Comparison of ENCODE assay signal across 23 cellular contexts in the genomic region with DNA sequence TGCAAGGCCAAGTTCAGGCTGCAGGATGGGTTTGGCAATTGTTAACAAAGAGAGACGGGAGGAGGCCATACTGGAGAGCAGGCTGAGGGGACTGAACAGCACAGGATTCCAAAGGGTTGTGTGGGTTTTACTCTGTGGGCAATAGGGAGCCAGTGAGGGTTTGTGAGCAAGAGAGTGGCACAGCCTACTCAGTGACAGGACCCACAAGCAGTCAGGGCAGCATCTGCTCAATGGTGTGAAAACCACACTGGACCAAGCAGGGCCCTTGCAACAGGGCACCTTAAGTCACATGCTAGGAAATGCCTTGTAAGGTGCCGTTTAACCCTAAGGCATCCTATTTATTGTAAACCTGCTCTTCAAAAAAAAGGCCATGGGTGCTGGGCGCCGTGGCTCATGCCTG. TPM values are rescaled to one million over a fixed set of nuclear protein-coding genes. Genes with fewer than 3 reads are reported as not detected.
DNase-seq lines count a peak whose midpoint lies in the region; ATAC-seq, FAIRE-seq and TF ChIP-seq lines count a peak whose summit lies in the region.
"Had no signal": no experiment of that assay in that cellular context is flagged by ENCODE, and none has a peak within 500 bp of the region (broad histone marks: within the 10 kb centered on the region; RNA-seq: fewer than 3 reads in every experiment).

No MANE protein-coding gene starts in this region.

- no peaks in the 10 kb centered on the region for H3K27me3 Mint-ChIP-seq in activated CD4-positive, alpha-beta T cell treated with anti-CD3 and anti-CD28 coated beads, Interleukin-2, amount 10 ng/mL, durations not matched to agents 7 days and 5 days

- H3K4me1 ChIP-seq in GM12878 (ENCODE audit: control insufficient read depth, insufficient read depth, low read length) = peaks cover 56% of the 10 kb centered on the region
- peaks cover 0 to 6% of the 10 kb centered on the region in 2 experiments for H3K4me1 ChIP-seq in trophoblast cell (ENCODE audit: control insufficient read depth in 1 of 2, insufficient read depth in 2 of 2, low read length in 2 of 2)

- H2AFZ ChIP-seq in GM12878 (ENCODE audit: control insufficient read depth, low read depth, low read length) (no peak overlapping the region; the same call in 1 of the 2 replicates), trophoblast cell (ENCODE audit: insufficient read depth, low read length, poor library complexity) (no peak overlapping the region)

- H2AK5ac ChIP-seq in trophoblast cell (ENCODE audit: low read length) = no peak overlapping the region

- no peaks in the 10 kb centered on the region for H3K27me3 ChIP-seq in GM12878 (replicated peaks in 1 of 2; ENCODE audit: control insufficient read depth in 2 of 2, insufficient read depth in 2 of 2, low read length in 1 of 2)
- no peaks in the 10 kb centered on the region for H3K27me3 ChIP-seq in trophoblast cell (ENCODE audit: insufficient read depth, low read length)
- H3K27me3 ChIP-seq: sigmoid colon, transverse colon had no signal

- no peak overlapping the region for H4K91ac ChIP-seq in trophoblast cell (ENCODE audit: low read depth, low read length)

- no peak for TF ChIP-seq RAD21 in GM12878 (IDR thresholded peaks at IDR 0.05; ENCODE audit: insufficient read depth, low read depth, low read length)

- H3K4me2 ChIP-seq in GM12878 (ENCODE audit: control insufficient read depth, insufficient read depth) = peak overlapping the region; percentile 43
- no peak overlapping the region for H3K4me2 ChIP-seq in trophoblast cell (ENCODE audit: low read length)
- H3K4me2 ChIP-seq: A549 had no signal

- RAD21 ChIA-PET in GM12878 (lab: Charles Lee; ENCODE audit: unreplicated experiment) = interaction anchor here (0.5 to 6.5 kb wide), 3 partner anchors 14 to 168 kb away, joined by 3 to 49 read pairs (median 20); a partner anchor contains a TSS

- H3K18ac ChIP-seq in trophoblast cell (ENCODE audit: low read length) = no peak overlapping the region

- WGBS in GM12878 (ENCODE audit: insufficient coverage, insufficient replicate concordance, low lambda C conversion rate, missing lambda C conversion rate) = 39% methylated on average over 4 of the region's 4 CpGs
- WGBS in trophoblast cell (ENCODE audit: extremely low coverage, insufficient coverage, insufficient read length) = no CpG with 5 or more reads among the region's 4 CpGs

- H3K4ac ChIP-seq in trophoblast cell (ENCODE audit: low read depth, low read length) = no peak overlapping the region

- CTCF ChIA-PET in activated CD4-positive, alpha-beta T cell treated with anti-CD3 and anti-CD28 coated beads, Interleukin-2, amount 10 ng/mL, durations not matched to agents 7 days and 5 days (lab: Charles Lee) = interaction anchor here (0.7 kb wide), 1 partner anchor 67 kb away, joined by 4 read pairs; no protein-coding TSS in a partner anchor
- CTCF ChIA-PET in GM12878 (lab: Yijun Ruan, JAX) = interaction anchor here (0.8 to 6.0 kb wide), 6 partner anchors 12 to 52 kb away, joined by 3 to 36 read pairs (median 6); a partner anchor contains a TSS

- no peak for DNase-seq in activated CD4-positive, alpha-beta T cell treated with anti-CD3 and anti-CD28 coated beads, Interleukin-2, amount 10 ng/mL, durations not matched to agents 7 days and 5 days
- DNase-seq in activated CD4-positive, alpha-beta T cell treated with anti-CD3 and anti-CD28 coated beads for 1 hour = no peak
- DNase-seq in GM12878 (ENCODE audit: low read depth, low spot score) (no peak), trophoblast cell (peak; percentile 26 to 34), NCI-H2081 treated with DMSO at 0.1 percent for 48 hours (lab: John Stamatoyannopoulos, UW) (no peak)
- DNase-seq in stimulated activated CD4-positive, alpha-beta T cell treated with anti-CD3 and anti-CD28 coated beads, Interleukin-2, amount 100 ng/mL, for 24 hours = no peak
- DNase-seq: MM.1S; NCI-H2029; NCI-H526; sigmoid colon; stimulated activated CD4-positive, alpha-beta T cell treated with anti-CD3 and anti-CD28 coated beads, Interleukin-4, amount 100 ng/mL, for 1 hour; stimulated activated CD8-positive, alpha-beta memory T cell treated with anti-CD3 and anti-CD28 coated beads, Interleukin-4, amount 100 ng/mL, for 48 hours; SW 1271; transverse colon had no signal

- peaks cover 0 to 5% of the 10 kb centered on the region in 2 experiments; a peak in 3 of 4 replicates for H3K36me3 ChIP-seq in GM12878 (ENCODE audit: control insufficient read depth in 2 of 2, insufficient read depth in 2 of 2, low read length in 1 of 2)
- H3K36me3 ChIP-seq in trophoblast cell (ENCODE audit: control insufficient read depth in 1 of 2, insufficient read depth in 2 of 2, low read length in 2 of 2) = no peaks in the 10 kb centered on the region
- H3K36me3 ChIP-seq: sigmoid colon, transverse colon had no signal

- H4K12ac ChIP-seq in trophoblast cell (ENCODE audit: low read depth, low read length) = no peak overlapping the region

- no peak overlapping the region for H2BK12ac ChIP-seq in trophoblast cell (ENCODE audit: low read length)

- no peak overlapping the region for H4K8ac ChIP-seq in trophoblast cell (ENCODE audit: low read depth, low read length)

- H3K23ac ChIP-seq in trophoblast cell (ENCODE audit: low read length) = no peak overlapping the region

- no peak for TF ChIP-seq POLR2A in GM12878 (IDR thresholded peaks at IDR 0.05; ENCODE audit: low read depth, low read length)

- no peak for TF ChIP-seq EP300 in GM12878 (IDR thresholded peaks at IDR 0.05; ENCODE audit: borderline replicate concordance in 1 of 2, control insufficient read depth in 1 of 2, low read depth in 2 of 2, low read length in 2 of 2)

- no peak overlapping the region for H2BK5ac ChIP-seq in trophoblast cell (ENCODE audit: low read depth, low read length, poor library complexity)

- H3K9me3 ChIP-seq in GM12878 (replicated peaks; ENCODE audit: control insufficient read depth, insufficient read depth, low read length) (no peaks in the 10 kb centered on the region; the same call in 1 of the 3 replicates), trophoblast cell (ENCODE audit: insufficient read depth, low read depth, low read length) (no peaks in the 10 kb centered on the region)
- H3K9me3 ChIP-seq: A549, sigmoid colon, transverse colon had no signal

- BruUV-seq in GM12878 (replicated peaks; lab: Mats Ljungman, UMichigan) = no TSS peak

- H3K4me1 Mint-ChIP-seq in activated CD4-positive, alpha-beta T cell treated with anti-CD3 and anti-CD28 coated beads, Interleukin-2, amount 10 ng/mL, durations not matched to agents 7 days and 5 days = peaks cover 69% of the 10 kb centered on the region
- H3K4me1 Mint-ChIP-seq: WTC11 had no signal

- in situ Hi-C loops in GM12878 (cut with MboI) = no loop called here

- peaks cover 3% of the 10 kb centered on the region for H3K9me3 Mint-ChIP-seq in activated CD4-positive, alpha-beta T cell treated with anti-CD3 and anti-CD28 coated beads, Interleukin-2, amount 10 ng/mL, durations not matched to agents 7 days and 5 days

- peak; percentile 34 for ATAC-seq in GM21786 (IDR thresholded peaks at IDR 0.05; ENCODE audit: unreplicated experiment)
- peak; percentile 44 for ATAC-seq in GM12878
- ATAC-seq in GM21447 (IDR thresholded peaks at IDR 0.05; ENCODE audit: unreplicated experiment) = no peak
- ATAC-seq: A549, WTC11 had no signal

- no peak for TF ChIP-seq CTCF in GM12878 (IDR thresholded peaks at IDR 0.05 in 2 of 3, conservative IDR thresholded peaks at IDR 0.05 in 1 of 3; ENCODE audit: control insufficient read depth in 2 of 3, extremely low read depth in 1 of 3, insufficient read depth in 1 of 3, low read depth in 3 of 3, low read length in 3 of 3)

- no peak overlapping the region for H3K14ac ChIP-seq in trophoblast cell (ENCODE audit: low read length)

- peaks cover 44% of the 10 kb centered on the region for H3K36me3 Mint-ChIP-seq in activated CD4-positive, alpha-beta T cell treated with anti-CD3 and anti-CD28 coated beads, Interleukin-2, amount 10 ng/mL, durations not matched to agents 7 days and 5 days (ENCODE audit: low read depth)
- H3K36me3 Mint-ChIP-seq: WTC11 had no signal

- SMC1A ChIA-PET in GM12878 (lab: Charles Lee; ENCODE audit: uncharacterized antibody, unreplicated experiment) = interaction anchor here (0.8 to 8.8 kb wide), 7 partner anchors 9 to 52 kb away, joined by 3 to 69 read pairs (median 24); a partner anchor contains a TSS

- H3K27ac Mint-ChIP-seq in activated CD4-positive, alpha-beta T cell treated with anti-CD3 and anti-CD28 coated beads, Interleukin-2, amount 10 ng/mL, durations not matched to agents 7 days and 5 days = peak overlapping the region; percentile 83
- H3K27ac Mint-ChIP-seq: WTC11 had no signal

- peaks cover 82% of the 10 kb centered on the region for H3K79me2 ChIP-seq in GM12878 (ENCODE audit: control insufficient read depth, insufficient read depth, low read length)
- H3K79me2 ChIP-seq in trophoblast cell (ENCODE audit: control insufficient read depth, insufficient read depth, low read length, poor library complexity) = no peaks in the 10 kb centered on the region

- FAIRE-seq in GM12878 (lab: Jason Lieb, UNC) = no peak
- FAIRE-seq: A549, H54, islet of Langerhans had no signal

- no peak overlapping the region for H2BK120ac ChIP-seq in trophoblast cell (ENCODE audit: insufficient read depth, low read length, poor library complexity)

- H4K20me1 ChIP-seq in GM12878 (ENCODE audit: control insufficient read depth, insufficient read depth) = no peaks in the 10 kb centered on the region

- H3K9ac ChIP-seq in GM12878 (ENCODE audit: control insufficient read depth, insufficient read depth, low read length) (peak overlapping the region; percentile 66; the same call in 1 of the 2 replicates), trophoblast cell (ENCODE audit: low read length) (no peak overlapping the region)

- intact Hi-C loops in GM12878 (cut with micrococcal nuclease; ENCODE audit: unreplicated experiment) = loop anchor here (2.0 kb wide), 2 partner anchors 14 to 22 kb away; a partner anchor contains a TSS

- H3K4me3 ChIP-seq in GM12878 = no peak overlapping the region
- H3K4me3 ChIP-seq in trophoblast cell (ENCODE audit: low read depth, low read length) = no peak overlapping the region
- H3K4me3 ChIP-seq: A549, coronary artery, sigmoid colon, transverse colon had no signal

- H3K27ac ChIP-seq in GM12878 (ENCODE audit: control insufficient read depth, insufficient read depth) (peak overlapping the region; percentile 98), trophoblast cell (ENCODE audit: low read depth, low read length) (no peak overlapping the region)
- H3K27ac ChIP-seq: A549, RWPE1 had no signal

- H3K79me1 ChIP-seq in trophoblast cell (ENCODE audit: low read length) = no peaks in the 10 kb centered on the region

- POLR2A ChIA-PET in activated CD4-positive, alpha-beta T cell treated with anti-CD3 and anti-CD28 coated beads, Interleukin-2, amount 10 ng/mL, durations not matched to agents 7 days and 5 days (lab: Charles Lee) = no interaction called here
- POLR2A ChIA-PET in GM12878 (lab: Charles Lee) = interaction anchor here (0.7 to 17.4 kb wide), 4 partner anchors 8 to 21 kb away, joined by 3 to 276 read pairs (median 30); a partner anchor contains a TSS

- H3K4me3 Mint-ChIP-seq in activated CD4-positive, alpha-beta T cell treated with anti-CD3 and anti-CD28 coated beads, Interleukin-2, amount 10 ng/mL, durations not matched to agents 7 days and 5 days = no peak overlapping the region
- H3K4me3 Mint-ChIP-seq: WTC11 had no signal

RNA-seq across cellular contexts. Expression of a gene that starts 22.0 kb away (rescaled TPM):
- total RNA-seq in activated CD4-positive, alpha-beta T cell treated with anti-CD3 and anti-CD28 coated beads, Interleukin-2, amount 10 ng/mL, durations not matched to agents 7 days and 5 days = 10 to 100 TPM; 81.0 to 95.8 TPM
- total RNA-seq in GM12878 (2013; cell fraction: nucleolus; rRNA removed) = 85.2 and 87.1 TPM in 2 replicates
- total RNA-seq in GM12878 (2014; rRNA removed) = 18.5 and 20.0 TPM in 2 replicates
- 16.2 and 16.7 TPM in 2 replicates for total RNA-seq in GM12878 (2014; rRNA removed; fragmentation: Illumina TruSeq; extraction: Trizol)
- 40.0 and 44.1 TPM in 2 replicates for total RNA-seq in GM12878 (2021)
- polyA plus RNA-seq in GM12878 (2011; ENCODE audit: low read depth) = 3.2 TPM
- polyA plus RNA-seq in GM12878 (2011; rRNA removed) = 9.2 and 13.7 TPM in 2 replicates
- 8.8 and 9.1 TPM in 2 replicates for polyA plus RNA-seq in GM12878 (2011; cell fraction: cytosol; rRNA removed)
- 35.2 and 47.8 TPM in 2 replicates for polyA plus RNA-seq in GM12878 (2011; cell fraction: nucleus; rRNA removed)
- polyA plus RNA-seq in GM12878 (2012) = 5.3 and 5.8 TPM in 2 replicates
- 11.4 and 12.9 TPM in 2 replicates for polyA plus RNA-seq in GM12878 (2014; fragmentation: Illumina TruSeq; extraction: Trizol)
- polyA plus RNA-seq in GM12878 (2014; fragmentation: Nextera tagmentation; extraction: Ambion mirVana) = 1 to 10 TPM; 1.4 TPM
- 16.3 and 17.2 TPM in 2 replicates for polyA plus RNA-seq in GM12878 (2014; rRNA removed)
- polyA plus RNA-seq in GM12878 (2016; fragmentation: Nextera tagmentation; extraction: Ambion mirVana) = 10 to 100 TPM; 11.6 to 13.0 TPM
- polyA minus RNA-seq in GM12878 (2011; rRNA and poly(A)+ RNA removed) = 23.6 and 27.6 TPM in 2 replicates
- polyA minus RNA-seq in GM12878 (2011; cell fraction: cytosol; rRNA and poly(A)+ RNA removed) = 11.1 and 11.3 TPM in 2 replicates
- polyA minus RNA-seq in GM12878 (2011; cell fraction: nucleus; rRNA and poly(A)+ RNA removed) = 21.9 and 38.7 TPM in 2 replicates
- 0.81 and 0.86 TPM in 2 replicates for polyA plus RNA-seq in trophoblast cell (2013)
- total RNA-seq: epithelial cell of proximal tubule had no signal

RNA-seq across cellular contexts. Expression of a gene that starts 40.4 kb away (rescaled TPM):
- 10 to 100 TPM; 36.6 to 51.2 TPM for total RNA-seq in activated CD4-positive, alpha-beta T cell treated with anti-CD3 and anti-CD28 coated beads, Interleukin-2, amount 10 ng/mL, durations not matched to agents 7 days and 5 days
- total RNA-seq in GM12878 (2013; cell fraction: nucleolus; rRNA removed) = 4.1 and 4.4 TPM in 2 replicates
- 60.4 and 66.9 TPM in 2 replicates for total RNA-seq in GM12878 (2014; rRNA removed)
- total RNA-seq in GM12878 (2014; rRNA removed; fragmentation: Illumina TruSeq; extraction: Trizol) = 57.9 and 58.5 TPM in 2 replicates
- total RNA-seq in GM12878 (2021) = 48.2 and 53.8 TPM in 2 replicates
- polyA plus RNA-seq in GM12878 (2011; ENCODE audit: low read depth) = 38.1 TPM
- 60.9 and 71.4 TPM in 2 replicates for polyA plus RNA-seq in GM12878 (2011; rRNA removed)
- 23.4 and 28.6 TPM in 2 replicates for polyA plus RNA-seq in GM12878 (2011; cell fraction: cytosol; rRNA removed)
- 11.2 and 13.0 TPM in 2 replicates for polyA plus RNA-seq in GM12878 (2011; cell fraction: nucleus; rRNA removed)
- 30.1 and 36.5 TPM in 2 replicates for polyA plus RNA-seq in GM12878 (2012)
- polyA plus RNA-seq in GM12878 (2014; fragmentation: Illumina TruSeq; extraction: Trizol) = 71.2 and 82.5 TPM in 2 replicates
- 10 to 100 TPM; 13.7 to 28.8 TPM for polyA plus RNA-seq in GM12878 (2014; fragmentation: Nextera tagmentation; extraction: Ambion mirVana)
- 53.0 and 56.8 TPM in 2 replicates for polyA plus RNA-seq in GM12878 (2014; rRNA removed)
- 100 to 1,000 TPM in 1 of 2 experiments, 10 to 100 TPM in 1; 12.8 to 139 TPM for polyA plus RNA-seq in GM12878 (2016; fragmentation: Nextera tagmentation; extraction: Ambion mirVana)
- 13.3 and 15.7 TPM in 2 replicates for polyA minus RNA-seq in GM12878 (2011; rRNA and poly(A)+ RNA removed)
- polyA minus RNA-seq in GM12878 (2011; cell fraction: cytosol; rRNA and poly(A)+ RNA removed) = 8.0 and 9.5 TPM in 2 replicates
- 3.6 and 7.3 TPM in 2 replicates for polyA minus RNA-seq in GM12878 (2011; cell fraction: nucleus; rRNA and poly(A)+ RNA removed)
- 44.9 and 47.3 TPM in 2 replicates for polyA plus RNA-seq in trophoblast cell (2013)

Comparison
In these comparisons a context has a peak if more than half of its experiments do, and no peak if none do; other contexts are left out.
1. DNase-seq: peak in trophoblast cell (2 of 2); none in activated CD4-positive, alpha-beta T cell treated with anti-CD3 and anti-CD28 coated beads, Interleukin-2, amount 10 ng/mL, durations not matched to agents 7 days and 5 days (single experiment), activated CD4-positive, alpha-beta T cell treated with anti-CD3 and anti-CD28 coated beads for 1 hour (single experiment), GM12878 (single experiment), stimulated activated CD4-positive, alpha-beta T cell treated with anti-CD3 and anti-CD28 coated beads, Interleukin-2, amount 100 ng/mL, for 24 hours (0 of 2) and NCI-H2081 treated with DMSO at 0.1 percent for 48 hours (single experiment).